ENCODE assay signal across 12 cellular contexts in the genomic region with DNA sequence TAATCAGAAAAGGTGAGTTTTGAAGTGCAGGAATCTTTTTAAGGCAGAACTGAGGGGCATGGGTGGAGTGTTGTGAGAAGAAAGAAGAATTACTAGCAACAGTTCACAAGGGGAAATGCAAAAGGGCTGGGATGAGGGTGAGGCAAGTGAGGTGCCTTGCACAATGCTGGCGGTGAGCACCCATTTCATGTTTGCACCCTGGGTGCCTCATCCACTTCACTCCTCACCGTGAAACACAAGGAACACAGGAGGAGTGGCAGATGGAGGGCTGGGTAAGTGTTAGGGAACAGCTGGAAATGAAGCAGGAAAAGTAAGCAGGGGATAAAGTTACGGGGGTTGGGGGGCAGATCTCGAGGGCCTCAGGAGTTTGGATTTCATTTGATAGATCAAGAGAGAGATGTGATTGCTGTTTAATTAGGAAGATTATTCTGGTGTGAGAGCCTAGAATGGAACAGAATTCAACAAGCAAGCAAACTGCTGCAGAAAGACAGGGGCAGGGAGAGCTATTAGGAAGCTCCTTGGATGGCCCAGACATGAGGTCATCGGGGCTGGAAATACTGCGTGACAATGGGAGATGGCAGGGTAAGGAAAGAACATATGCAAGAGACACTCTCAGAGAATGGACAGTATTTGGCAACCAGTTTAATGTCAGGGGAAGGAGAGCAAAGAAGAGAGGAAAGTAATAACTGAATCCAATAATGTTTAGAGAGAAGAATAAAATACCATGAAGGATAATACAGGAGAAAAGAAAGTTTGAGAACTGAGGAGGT. TPM values are rescaled to one million over a fixed set of nuclear protein-coding genes. Genes with fewer than 3 reads are reported as not detected.
DNase-seq lines count a peak whose midpoint lies in the region; ATAC-seq, FAIRE-seq and TF ChIP-seq lines count a peak whose summit lies in the region.
"Had no signal": no experiment of that assay in that cellular context is flagged by ENCODE, and none has a peak within 500 bp of the region (broad histone marks: within the 10 kb centered on the region; RNA-seq: fewer than 3 reads in every experiment).

No MANE protein-coding gene starts in this region.

- peak overlapping the region; percentile 64 for H3K4me2 ChIP-seq in A549

- H3K4me1 ChIP-seq in A549, result peaks cover 69% of the 10 kb centered on the region

- POLR2A ChIA-PET in A549 (lab: Yijun Ruan, JAX), result interaction anchor here (1.0 kb wide), 1 partner anchor 9 kb away, joined by 3 read pairs; a partner anchor contains a TSS

- H3K27ac Mint-ChIP-seq in glutamatergic neuron (ENCODE audit: unreplicated experiment), result peak overlapping the region; percentile 35
- H3K27ac Mint-ChIP-seq: stimulated activated naive CD8-positive, alpha-beta T cell treated with anti-CD3 and anti-CD28 coated beads, Interleukin-15, Interleukin-2, amounts not matched to agents 100 ng/mL and 50 ng/mL, for 24 hours had no signal

- no peak for TF ChIP-seq POLR2A in A549 (IDR thresholded peaks at IDR 0.05; ENCODE audit: low read length)
- no peak for TF ChIP-seq POLR2A in GM12892 (IDR thresholded peaks at IDR 0.05; ENCODE audit: low read depth, low read length)

- no peak overlapping the region for H3K4me3 Mint-ChIP-seq in glutamatergic neuron (ENCODE audit: unreplicated experiment)
- H3K4me3 Mint-ChIP-seq: stimulated activated naive CD8-positive, alpha-beta T cell treated with anti-CD3 and anti-CD28 coated beads, Interleukin-15, Interleukin-2, amounts not matched to agents 100 ng/mL and 50 ng/mL, for 24 hours had no signal

- TF ChIP-seq EP300 in A549 (IDR thresholded peaks at IDR 0.05), result no peak

- H3K27ac ChIP-seq in A549 (peak overlapping the region; percentile 50 to 75), HL-60 (replicated peaks) (peak overlapping the region; percentile 28; the same call in 1 of the 2 replicates)
- H3K27ac ChIP-seq: C4-2B had no signal

- no peaks in the 10 kb centered on the region for H3K27me3 Mint-ChIP-seq in glutamatergic neuron (ENCODE audit: unreplicated experiment)

- no peak for TF ChIP-seq RAD21 in A549 (conservative IDR thresholded peaks at IDR 0.05 in 1 of 2, IDR thresholded peaks at IDR 0.05 in 1 of 2)

- peak; percentile 54 to 67 for ATAC-seq in A549

- H3K9me3 ChIP-seq in A549, result no peaks in the 10 kb centered on the region

- H3K4me3 ChIP-seq in A549 (peak overlapping the region; percentile 2; the same call in 2 of the 3 replicates), HL-60 (replicated peaks; ENCODE audit: insufficient read depth, low read length) (no peak overlapping the region), WI38 (ENCODE audit: low read depth, low read length) (peak overlapping the region; percentile 49)

- DNase-seq in A549 (ENCODE audit: low read depth in 1 of 2, low spot score in 1 of 2), result peak in 1 of 2 experiments; percentile 29
- peak in 1 of 2 experiments; percentile 88 for DNase-seq in HL-60 (ENCODE audit: low read depth in 1 of 2, low spot score in 1 of 2)
- DNase-seq in glutamatergic neuron, result no peak
- DNase-seq in activated CD4-positive, alpha-beta T cell treated with anti-CD3 and anti-CD28 coated beads for 4 hours, result no peak
- no peak for DNase-seq in GM12892 (ENCODE audit: insufficient read length)
- DNase-seq in activated CD4-positive, CD25-positive, alpha-beta regulatory T cell (lab: John Stamatoyannopoulos, UW), result no peak
- DNase-seq in activated T-cell treated with anti-CD3 and anti-CD28 coated beads for 4 hours, result no peak
- DNase-seq: NCI-H446 treated with DMSO at 0.1 percent for 48 hours, T1000 had no signal

- WGBS in A549 (ENCODE audit: missing lambda C conversion rate), result 41% methylated on average over 6 of the region's 6 CpGs

- H3K4me1 Mint-ChIP-seq in glutamatergic neuron (ENCODE audit: low read depth, unreplicated experiment), result peaks cover 10% of the 10 kb centered on the region

- H3K36me3 Mint-ChIP-seq in glutamatergic neuron (ENCODE audit: unreplicated experiment), result peaks cover 4% of the 10 kb centered on the region

- CTCF ChIA-PET in A549 (lab: Yijun Ruan, JAX), result interaction anchor here (0.6 to 2.1 kb wide), 5 partner anchors 9 to 286 kb away, joined by 3 to 9 read pairs (median 4); a partner anchor contains a TSS

- no peak for TF ChIP-seq CTCF in A549 (IDR thresholded peaks at IDR 0.05)
- TF ChIP-seq CTCF in HL-60 (IDR thresholded peaks at IDR 0.05; ENCODE audit: insufficient read depth, low read length), result no peak
- TF ChIP-seq CTCF in WI38 (IDR thresholded peaks at IDR 0.05; ENCODE audit: low read depth, low read length), result no peak
- TF ChIP-seq CTCF in glutamatergic neuron (IDR thresholded peaks at IDR 0.05; ENCODE audit: partially characterized antibody, unreplicated experiment), result no peak

- H3K9me3 Mint-ChIP-seq in glutamatergic neuron (ENCODE audit: unreplicated experiment), result no peaks in the 10 kb centered on the region
- H3K9me3 Mint-ChIP-seq: stimulated activated naive CD8-positive, alpha-beta T cell treated with anti-CD3 and anti-CD28 coated beads, Interleukin-15, Interleukin-2, amounts not matched to agents 100 ng/mL and 50 ng/mL, for 24 hours had no signal

- FAIRE-seq in A549 (lab: Jason Lieb, UNC) (peak; percentile 13), GM12892 (lab: Jason Lieb, UNC) (no peak)

- H3K27me3 ChIP-seq in HL-60 (ENCODE audit: insufficient read depth, poor library complexity, severe bottlenecking), result no peaks in the 10 kb centered on the region

TF ChIP-seq in A549, 52 proteins besides CTCF, POLR2A, EP300 and RAD21:
- TF ChIP-seq, protein P1, sequence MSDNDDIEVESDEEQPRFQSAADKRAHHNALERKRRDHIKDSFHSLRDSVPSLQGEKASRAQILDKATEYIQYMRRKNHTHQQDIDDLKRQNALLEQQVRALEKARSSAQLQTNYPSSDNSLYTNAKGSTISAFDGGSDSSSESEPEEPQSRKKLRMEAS (IDR thresholded peaks at IDR 0.05), result no peak
- TF ChIP-seq FOSL2 (IDR thresholded peaks at IDR 0.05), result no peak
- no peak for TF ChIP-seq FOSL2 (CRISPR knock-in tag; IDR thresholded peaks at IDR 0.05)
- no peak for TF ChIP-seq BHLHE40 (IDR thresholded peaks at IDR 0.05; ENCODE audit: low read depth, low read length)

RNA-seq across cellular contexts. Expression of a gene that starts 8.3 kb away (rescaled TPM):
- polyA plus RNA-seq in A549 (2011; rRNA removed) (44.0 and 47.6 TPM in 2 replicates), A549 (2017; fragmentation: RNase III; extraction: RNeasy Plus Mini Kit Qiagen cat#74134 plus additional on column Dnase treatment) (20.7 to 22.9 TPM (median 21.1 TPM) in 3 replicates)
- 18.3 and 20.0 TPM in 2 replicates for polyA plus RNA-seq in A549 (2012; cell fraction: cytosol; rRNA removed)
- 57.9 and 68.1 TPM in 2 replicates for polyA plus RNA-seq in A549 (2012; cell fraction: nucleus; rRNA removed)
- polyA minus RNA-seq in A549 (2011; rRNA and poly(A)+ RNA removed), result 64.2 and 69.9 TPM in 2 replicates
- total RNA-seq in glutamatergic neuron (ENCODE audit: unreplicated experiment), result 28.0 TPM
- polyA plus RNA-seq in GM12892 (2012; ENCODE audit: missing spikeins), result 7.3 TPM
